ENCODE assay signal across 25 cellular contexts in the genomic region with DNA sequence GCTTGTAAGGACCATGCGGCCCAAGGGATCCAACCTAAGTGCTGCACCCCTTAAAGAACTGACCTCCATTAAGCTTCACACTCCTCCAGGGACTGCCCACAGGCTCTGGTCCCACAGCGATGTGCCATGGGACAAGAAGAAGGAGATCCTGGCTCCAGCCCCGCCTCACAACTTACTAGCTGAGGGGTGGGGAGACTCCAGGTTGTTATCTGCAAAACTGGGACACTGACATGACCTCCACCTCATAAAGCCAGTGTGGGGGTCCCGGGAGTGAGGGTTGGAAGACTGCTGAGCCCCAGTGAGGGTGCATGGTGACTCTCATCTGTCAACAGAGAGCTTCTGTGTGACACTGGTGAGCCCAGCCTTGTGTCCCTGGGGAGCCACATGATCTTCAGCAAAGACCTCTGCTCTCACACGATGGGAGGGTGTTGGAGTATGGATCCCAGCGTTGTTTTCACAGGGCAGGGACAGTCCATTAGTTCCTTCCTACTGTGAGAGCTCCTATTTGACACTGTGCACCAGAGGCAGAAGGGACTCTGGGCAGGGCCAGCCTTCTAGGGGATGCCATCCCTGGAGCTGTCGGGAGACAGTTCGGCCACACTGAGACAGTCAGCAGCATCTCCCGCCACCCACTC.
"Had no signal": no experiment of that assay in that cellular context is flagged by ENCODE, and none has a peak within 500 bp of the region (broad histone marks: within the 10 kb centered on the region; RNA-seq: fewer than 3 reads in every experiment).

No MANE protein-coding gene starts in this region.

- H3K27me3 Mint-ChIP-seq: activated B cell treated with CpG ODN at 0.5 μM for 24 hours; activated CD4-positive, alpha-beta T cell treated with anti-CD3 and anti-CD28 coated beads, Interleukin-2, amount 10 ng/mL, durations not matched to agents 24 days and 14 days; activated naive CD8-positive, alpha-beta T cell; activated T-helper 17 cell treated with anti-CD3 and anti-CD28 coated beads, Interleukin-2, amount 50 U/mL, for 72 hours; brain; central memory CD8-positive, alpha-beta T cell had no signal

- H3K36me3 ChIP-seq: MG63 had no signal

- H3K4me3 Mint-ChIP-seq: activated B cell treated with CpG ODN at 0.5 μM for 24 hours; activated CD4-positive, alpha-beta T cell treated with anti-CD3 and anti-CD28 coated beads, Interleukin-2, amount 10 ng/mL, durations not matched to agents 24 days and 14 days; activated naive CD4-positive, alpha-beta T cell treated with anti-CD3 and anti-CD28 coated beads for 36 hours; activated naive CD8-positive, alpha-beta T cell; activated T-helper 17 cell treated with anti-CD3 and anti-CD28 coated beads, Interleukin-2, amount 50 U/mL, for 72 hours; brain; central memory CD8-positive, alpha-beta T cell had no signal

- H3K4me3 ChIP-seq: MG63 had no signal

- H3K9me3 Mint-ChIP-seq: activated naive CD4-positive, alpha-beta T cell treated with anti-CD3 and anti-CD28 coated beads for 36 hours; activated T-helper 17 cell treated with anti-CD3 and anti-CD28 coated beads, Interleukin-2, amount 50 U/mL, for 72 hours had no signal

- H3K4me1 Mint-ChIP-seq: activated B cell treated with CpG ODN at 0.5 μM for 24 hours; activated T-helper 17 cell treated with anti-CD3 and anti-CD28 coated beads, Interleukin-2, amount 50 U/mL, for 72 hours; brain had no signal

- ATAC-seq: activated T-helper 17 cell treated with anti-CD3 and anti-CD28 coated beads, Interleukin-2, amount 50 U/mL, for 72 hours; PC-3 had no signal

- H3K27ac Mint-ChIP-seq: activated B cell treated with CpG ODN at 0.5 μM for 24 hours; activated CD4-positive, alpha-beta T cell treated with anti-CD3 and anti-CD28 coated beads, Interleukin-2, amount 10 ng/mL, durations not matched to agents 24 days and 14 days; activated naive CD4-positive, alpha-beta T cell treated with anti-CD3 and anti-CD28 coated beads for 36 hours; activated naive CD8-positive, alpha-beta T cell; activated T-helper 17 cell treated with anti-CD3 and anti-CD28 coated beads, Interleukin-2, amount 50 U/mL, for 72 hours; brain had no signal

- DNase-seq: activated B cell treated with CpG ODN at 0.5 μM for 24 hours; activated CD4-positive, alpha-beta T cell treated with anti-CD3 and anti-CD28 coated beads for 1 hour; activated CD4-positive, alpha-beta T cell treated with anti-CD3 and anti-CD28 coated beads, Interleukin-2, amount 10 ng/mL, durations not matched to agents 24 days and 14 days; activated CD4-positive, alpha-beta T cell treated with anti-CD3 and anti-CD28 coated beads, Interleukin-2, amount 50 U/mL, for 48 hours; activated gamma-delta T cell; activated naive CD4-positive, alpha-beta T cell treated with anti-CD3 and anti-CD28 coated beads for 36 hours; activated T-cell treated with anti-CD3 and anti-CD28 coated beads for 4 hours; activated T-cell treated with anti-CD3 and anti-CD28 coated beads, Interleukin-2, amount 50 U/mL, for 48 hours; amygdala; MG63; MV-4-11; NCI-H1105; NCI-H1436; NCI-H1694 treated with DMSO at 0.1 percent for 48 hours; NCI-H2029 treated with DMSO at 0.1 percent for 48 hours; NCI-H446; NCI-H524; PC-3; SHP77 treated with DMSO at 0.1 percent for 48 hours; T-helper 2 cell; T1000 had no signal

- H3K27me3 ChIP-seq: MG63 had no signal

- H3K9me3 ChIP-seq: MG63 had no signal
